Comparison of ENCODE assay signal across 9 cellular contexts in genomic region chr3:45035441-45036301, GRCh38. TPM values are rescaled to one million over a fixed set of nuclear protein-coding genes. Genes with fewer than 3 reads are reported as not detected.
DNase-seq lines count a peak whose midpoint lies in the region; ATAC-seq and TF ChIP-seq lines count a peak whose summit lies in the region.
"Had no signal": no experiment of that assay in that cellular context is flagged by ENCODE, and none has a peak within 500 bp of the region (broad histone marks: within the 10 kb centered on the region; RNA-seq: fewer than 3 reads in every experiment).

No MANE protein-coding gene starts in this region.

- H3K4me2 ChIP-seq in DND-41 (ENCODE audit: insufficient read depth, low read length), result peak overlapping the region; percentile 14; the same call in 1 of the 2 replicates

- H3K36me3 ChIP-seq in DND-41 (ENCODE audit: insufficient read depth, low read length), result no peaks in the 10 kb centered on the region
- H3K36me3 ChIP-seq in ovary, result no peaks in the 10 kb centered on the region

- H3K27me3 ChIP-seq in DND-41 (ENCODE audit: insufficient read depth, low read length, poor library complexity) (no peaks in the 10 kb centered on the region), ovary (no peaks in the 10 kb centered on the region)
- H3K27me3 ChIP-seq: body of pancreas had no signal

- DNase-seq in DND-41 (no peak), activated T-cell treated with anti-CD3 and anti-CD28 coated beads for 1 hour (ENCODE audit: low read depth) (peak; percentile 11), fibroblast of the aortic adventitia (ENCODE audit: low read depth) (peak; percentile 38), ovary (peak; percentile 46 to 62 (median 49)), COR-L47 (lab: John Stamatoyannopoulos, UW) (no peak), hippocampal formation (lab: John Stamatoyannopoulos, UW) (no peak), left lobe of liver (ENCODE audit: low spot score) (no peak)

- no peak for ATAC-seq in DND-41 (ENCODE audit: insufficient read depth, low read depth)
- ATAC-seq in GM18498 (IDR thresholded peaks at IDR 0.05; ENCODE audit: unreplicated experiment), result no peak
- no peak for ATAC-seq in left lobe of liver
- ATAC-seq: body of pancreas had no signal

- no peak for TF ChIP-seq POLR2A in ovary (IDR thresholded peaks at IDR 0.05)

- peak overlapping the region; percentile 13; the same call in 1 of the 2 replicates for H3K9ac ChIP-seq in DND-41 (ENCODE audit: low read depth, low read length)

- TF ChIP-seq CTCF in DND-41 (IDR thresholded peaks at IDR 0.05; ENCODE audit: borderline replicate concordance, extremely low read depth, low read length, poor library complexity, severe bottlenecking) (no peak), fibroblast of the aortic adventitia (IDR thresholded peaks at IDR 0.05; ENCODE audit: insufficient read depth, low read length) (no peak), ovary (IDR thresholded peaks at IDR 0.05) (no peak)

- H3K4me1 ChIP-seq in DND-41 (ENCODE audit: insufficient read depth, low read length) (peaks cover 24% of the 10 kb centered on the region), ovary (ENCODE audit: insufficient read depth) (peaks cover 6% of the 10 kb centered on the region)

- intact Hi-C loops in ovary (cut with DNase I), result loop anchor here (5.0 to 10.0 kb wide), 4 partner anchors 459 to 479 kb away; no protein-coding TSS in a partner anchor

- no peaks in the 10 kb centered on the region for H3K79me2 ChIP-seq in DND-41 (ENCODE audit: insufficient read depth, low read length)

- peak overlapping the region; percentile 61 for H3K27ac ChIP-seq in DND-41 (ENCODE audit: low read length)
- no peak overlapping the region for H3K27ac ChIP-seq in ovary

- WGBS in ovary, 3 donors, result 21 to 33% (median 30%) methylated on average over 64 of the region's 64 CpGs

- H3K4me3 ChIP-seq in DND-41 (ENCODE audit: low read depth in 1 of 2, low read length in 2 of 2) (no peak overlapping the region), fibroblast of the aortic adventitia (ENCODE audit: low read depth, low read length) (peak overlapping the region; percentile 40), ovary (peak overlapping the region; percentile 41)
- H3K4me3 ChIP-seq: body of pancreas had no signal

- H3K9me3 ChIP-seq in DND-41 (ENCODE audit: insufficient read depth, low read length, severe bottlenecking) (no peaks in the 10 kb centered on the region), ovary (no peaks in the 10 kb centered on the region)
- H3K9me3 ChIP-seq: body of pancreas had no signal

- H2AFZ ChIP-seq in DND-41 (ENCODE audit: low read depth, low read length), result no peak overlapping the region

- no peaks in the 10 kb centered on the region for H4K20me1 ChIP-seq in DND-41 (ENCODE audit: insufficient read depth, low read length)

- no peak for TF ChIP-seq EP300 in ovary (IDR thresholded peaks at IDR 0.05)

RNA-seq across cellular contexts. Expression of gene CLEC3B, which starts 9.6 kb away (rescaled TPM):
- 10.5 and 12.4 TPM in 2 replicates for total RNA-seq in fibroblast of the aortic adventitia (ENCODE audit: low replicate concordance)
- total RNA-seq in ovary, result 10 to 100 TPM in 3 of 7 donors, 1 to 10 TPM in 4; 2.9 to 18.2 (median 7.5) TPM
- polyA plus RNA-seq in ovary, result 10 to 100 TPM; 12.2 to 63.5 TPM
- total RNA-seq in left lobe of liver, result 25.5 TPM

RNA-seq across cellular contexts. Expression of gene EXOSC7, which starts 59.6 kb away (rescaled TPM):
- total RNA-seq in fibroblast of the aortic adventitia (ENCODE audit: low replicate concordance) (26.8 and 80.2 TPM in 2 replicates), ovary (10 to 100 TPM; 28.3 to 39.3 (median 36.8) TPM), left lobe of liver (14.6 TPM)
- 10 to 100 TPM; 34.5 to 35.4 TPM for polyA plus RNA-seq in ovary

RNA-seq across cellular contexts. Expression of gene ZDHHC3, which starts 59.7 kb away (rescaled TPM):
- 60.2 and 86.8 TPM in 2 replicates for total RNA-seq in fibroblast of the aortic adventitia (ENCODE audit: low replicate concordance)
- 10 to 100 TPM; 28.6 to 63.1 (median 46.2) TPM for total RNA-seq in ovary
- polyA plus RNA-seq in ovary, result 10 to 100 TPM; 30.6 to 81.2 TPM
- total RNA-seq in left lobe of liver, result 36.6 TPM

Comparison
In these comparisons a context has a peak if more than half of its experiments do, and no peak if none do; other contexts are left out.
1. DNase-seq: peak in activated T-cell treated with anti-CD3 and anti-CD28 coated beads for 1 hour (single experiment), fibroblast of the aortic adventitia (single experiment) and ovary (5 of 5); none in DND-41 (single experiment), COR-L47 (single experiment), hippocampal formation (0 of 2) and left lobe of liver (single experiment).
2. H3K4me3 ChIP-seq: peak in fibroblast of the aortic adventitia (single experiment) and ovary (single experiment); none in DND-41 (0 of 2).